Comparison of ENCODE assay signal across 10 cellular contexts in genomic region chr6:117477988-117478852, GRCh38. TPM values are rescaled to one million over a fixed set of nuclear protein-coding genes. Genes with fewer than 3 reads are reported as not detected.
DNase-seq lines count a peak whose midpoint lies in the region; ATAC-seq and TF ChIP-seq lines count a peak whose summit lies in the region.
"Had no signal": no experiment of that assay in that cellular context is flagged by ENCODE, and none has a peak within 500 bp of the region (broad histone marks: within the 10 kb centered on the region; RNA-seq: fewer than 3 reads in every experiment).

No MANE protein-coding gene starts in this region.

- intact Hi-C loops in left ventricle myocardium inferior (cut with micrococcal nuclease) (no loop called here), Right ventricle myocardium superior (cut with DNase I) (no loop called here), gastrocnemius medialis (cut with DNase I; ENCODE audit: low total_unique reads) (no loop called here)

- DNase-seq in left ventricle myocardium inferior (no peak), Right ventricle myocardium superior (no peak), SKM-1 (lab: John Stamatoyannopoulos, UW; ENCODE audit: unreplicated experiment) (peak; percentile 40), left kidney (ENCODE audit: low read depth, low spot score) (peak; percentile 30), gastrocnemius medialis (no peak)
- no peak for DNase-seq in stimulated activated CD4-positive, alpha-beta T cell treated with anti-CD3 and anti-CD28 coated beads, Interleukin-1b, Interleukin-23, amount 100 ng/mL, for 48 hours
- DNase-seq in stimulated activated naive CD4-positive, alpha-beta T cell treated with Interleukin-2 at 50 U/mL for 16 hours (lab: John Stamatoyannopoulos, UW): no peak

- H3K36me3 ChIP-seq in left ventricle myocardium inferior (no peaks in the 10 kb centered on the region), gastrocnemius medialis (no peaks in the 10 kb centered on the region)

- H3K9me3 ChIP-seq in left ventricle myocardium inferior (replicated peaks) (no peaks in the 10 kb centered on the region), gastrocnemius medialis (no peaks in the 10 kb centered on the region)
- H3K9me3 ChIP-seq: mucosa of descending colon had no signal

- ATAC-seq in Right ventricle myocardium superior (ENCODE audit: poor library complexity): no peak
- peak; percentile 37 for ATAC-seq in HG03045 (IDR thresholded peaks at IDR 0.05; ENCODE audit: unreplicated experiment)
- no peak for ATAC-seq in gastrocnemius medialis
- ATAC-seq: mucosa of descending colon had no signal

- H3K4me1 ChIP-seq in left ventricle myocardium inferior (peaks cover 13% of the 10 kb centered on the region), gastrocnemius medialis (peaks cover 0 to 10% of the 10 kb centered on the region in 2 donors)

- H3K27me3 ChIP-seq in left ventricle myocardium inferior (ENCODE audit: low read depth) (no peaks in the 10 kb centered on the region), gastrocnemius medialis (no peaks in the 10 kb centered on the region)

- in situ Hi-C loops in gastrocnemius medialis (cut with MboI; ENCODE audit: low sequenced_read_pairs in 4 of 4): no loop called here

- no peak overlapping the region for H3K27ac ChIP-seq in left ventricle myocardium inferior (replicated peaks)
- H3K27ac ChIP-seq in gastrocnemius medialis: no peak overlapping the region

- no peak for TF ChIP-seq POLR2A in gastrocnemius medialis (IDR thresholded peaks at IDR 0.05)

- H3K4me3 ChIP-seq in left ventricle myocardium inferior: no peak overlapping the region
- H3K4me3 ChIP-seq in gastrocnemius medialis: no peak overlapping the region
- H3K4me3 ChIP-seq: mucosa of descending colon had no signal

- TF ChIP-seq CTCF in left ventricle myocardium inferior (IDR thresholded peaks at IDR 0.05; ENCODE audit: borderline replicate concordance): peak; percentile 53
- peak in 2 of 5 experiments; percentile 19 to 37 for TF ChIP-seq CTCF in gastrocnemius medialis (IDR thresholded peaks at IDR 0.05 in 4 of 5, conservative IDR thresholded peaks at IDR 0.05 in 1 of 5)

RNA-seq across cellular contexts. Expression of gene DCBLD1, which starts 4.3 kb away (rescaled TPM):
- total RNA-seq in left ventricle myocardium inferior: 5.5 TPM
- 6.7 TPM for total RNA-seq in Right ventricle myocardium superior
- 1 to 10 TPM; 4.3 to 8.1 (median 5.2) TPM for total RNA-seq in gastrocnemius medialis

RNA-seq across cellular contexts. Expression of gene ROS1, which starts 52.5 kb away (rescaled TPM):
- 0.08 TPM for total RNA-seq in left ventricle myocardium inferior
- 0.11 TPM for total RNA-seq in Right ventricle myocardium superior
- total RNA-seq in gastrocnemius medialis: not detected
- total RNA-seq: urinary bladder had no signal

Comparison
In these comparisons a context has a peak if more than half of its experiments do, and no peak if none do; other contexts are left out.
1. DNase-seq: peak in SKM-1 (single experiment) and left kidney (single experiment); none in left ventricle myocardium inferior (single experiment), Right ventricle myocardium superior (single experiment), stimulated activated CD4-positive, alpha-beta T cell treated with anti-CD3 and anti-CD28 coated beads, Interleukin-1b, Interleukin-23, amount 100 ng/mL, for 48 hours (single experiment), stimulated activated naive CD4-positive, alpha-beta T cell treated with Interleukin-2 at 50 U/mL for 16 hours (single experiment) and gastrocnemius medialis (0 of 2).